ENCODE assay signal across 1 cellular context in genomic region chr11:695332-695605, GRCh38.
TF ChIP-seq lines count a peak whose summit lies in the region.

No MANE protein-coding gene starts in this region.

TF ChIP-seq in HepG2, 621 proteins besides CTCF, POLR2A, EP300 and RAD21 (continued from another document and continues in another):
- TF ChIP-seq, protein P1, sequence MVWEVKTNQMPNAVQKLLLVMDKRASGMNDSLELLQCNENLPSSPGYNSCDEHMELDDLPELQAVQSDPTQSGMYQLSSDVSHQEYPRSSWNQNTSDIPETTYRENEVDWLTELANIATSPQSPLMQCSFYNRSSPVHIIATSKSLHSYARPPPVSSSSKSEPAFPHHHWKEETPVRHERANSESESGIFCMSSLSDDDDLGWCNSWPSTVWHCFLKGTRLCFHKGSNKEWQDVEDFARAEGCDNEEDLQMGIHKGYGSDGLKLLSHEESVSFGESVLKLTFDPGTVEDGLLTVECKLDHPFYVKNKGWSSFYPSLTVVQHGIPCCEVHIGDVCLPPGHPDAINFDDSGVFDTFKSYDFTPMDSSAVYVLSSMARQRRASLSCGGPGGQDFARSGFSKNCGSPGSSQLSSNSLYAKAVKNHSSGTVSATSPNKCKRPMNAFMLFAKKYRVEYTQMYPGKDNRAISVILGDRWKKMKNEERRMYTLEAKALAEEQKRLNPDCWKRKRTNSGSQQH (CRISPR knock-in tag; IDR thresholded peaks at IDR 0.05; ENCODE audit: low read depth) = no peak
- TF ChIP-seq, protein P2, sequence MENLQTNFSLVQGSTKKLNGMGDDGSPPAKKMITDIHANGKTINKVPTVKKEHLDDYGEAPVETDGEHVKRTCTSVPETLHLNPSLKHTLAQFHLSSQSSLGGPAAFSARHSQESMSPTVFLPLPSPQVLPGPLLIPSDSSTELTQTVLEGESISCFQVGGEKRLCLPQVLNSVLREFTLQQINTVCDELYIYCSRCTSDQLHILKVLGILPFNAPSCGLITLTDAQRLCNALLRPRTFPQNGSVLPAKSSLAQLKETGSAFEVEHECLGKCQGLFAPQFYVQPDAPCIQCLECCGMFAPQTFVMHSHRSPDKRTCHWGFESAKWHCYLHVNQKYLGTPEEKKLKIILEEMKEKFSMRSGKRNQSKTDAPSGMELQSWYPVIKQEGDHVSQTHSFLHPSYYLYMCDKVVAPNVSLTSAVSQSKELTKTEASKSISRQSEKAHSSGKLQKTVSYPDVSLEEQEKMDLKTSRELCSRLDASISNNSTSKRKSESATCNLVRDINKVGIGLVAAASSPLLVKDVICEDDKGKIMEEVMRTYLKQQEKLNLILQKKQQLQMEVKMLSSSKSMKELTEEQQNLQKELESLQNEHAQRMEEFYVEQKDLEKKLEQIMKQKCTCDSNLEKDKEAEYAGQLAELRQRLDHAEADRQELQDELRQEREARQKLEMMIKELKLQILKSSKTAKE (CRISPR knock-in tag; IDR thresholded peaks at IDR 0.05; ENCODE audit: borderline replicate concordance) = no peak
- TF ChIP-seq ZNF556 (CRISPR knock-in tag; IDR thresholded peaks at IDR 0.05; ENCODE audit: borderline replicate concordance) = no peak
- no peak for TF ChIP-seq HNRNPL (IDR thresholded peaks at IDR 0.05; ENCODE audit: low read depth, low read length)
- TF ChIP-seq CSRNP1 (CRISPR knock-in tag; IDR thresholded peaks at IDR 0.05) = no peak
- no peak for TF ChIP-seq FOXA1 (IDR thresholded peaks at IDR 0.05)
- no peak for TF ChIP-seq FOXA1 (CRISPR knock-in tag; IDR thresholded peaks at IDR 0.05)
- TF ChIP-seq SRSF1 (optimal IDR thresholded peaks at IDR 0.05; ENCODE audit: low read depth, low read length) = peak; percentile 86
- TF ChIP-seq, protein P3, sequence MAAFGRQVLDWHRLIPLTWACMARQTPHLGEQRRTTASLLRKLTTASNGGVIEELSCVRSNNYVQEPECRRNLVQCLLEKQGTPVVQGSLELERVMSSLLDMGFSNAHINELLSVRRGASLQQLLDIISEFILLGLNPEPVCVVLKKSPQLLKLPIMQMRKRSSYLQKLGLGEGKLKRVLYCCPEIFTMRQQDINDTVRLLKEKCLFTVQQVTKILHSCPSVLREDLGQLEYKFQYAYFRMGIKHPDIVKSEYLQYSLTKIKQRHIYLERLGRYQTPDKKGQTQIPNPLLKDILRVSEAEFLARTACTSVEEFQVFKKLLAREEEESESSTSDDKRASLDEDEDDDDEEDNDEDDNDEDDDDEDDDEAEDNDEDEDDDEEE (CRISPR knock-in tag; IDR thresholded peaks at IDR 0.05) = peak; percentile 74; the same call in 1 of the 2 replicates
- TF ChIP-seq IRX3 (CRISPR knock-in tag; IDR thresholded peaks at IDR 0.05; ENCODE audit: borderline replicate concordance, low read depth) = 0 out of 2 replicates have a peak, but pooled peaks have one; percentile 9
- TF ChIP-seq ZNF546 (CRISPR knock-in tag; conservative IDR thresholded peaks at IDR 0.05) = no peak
- TF ChIP-seq, protein P4, sequence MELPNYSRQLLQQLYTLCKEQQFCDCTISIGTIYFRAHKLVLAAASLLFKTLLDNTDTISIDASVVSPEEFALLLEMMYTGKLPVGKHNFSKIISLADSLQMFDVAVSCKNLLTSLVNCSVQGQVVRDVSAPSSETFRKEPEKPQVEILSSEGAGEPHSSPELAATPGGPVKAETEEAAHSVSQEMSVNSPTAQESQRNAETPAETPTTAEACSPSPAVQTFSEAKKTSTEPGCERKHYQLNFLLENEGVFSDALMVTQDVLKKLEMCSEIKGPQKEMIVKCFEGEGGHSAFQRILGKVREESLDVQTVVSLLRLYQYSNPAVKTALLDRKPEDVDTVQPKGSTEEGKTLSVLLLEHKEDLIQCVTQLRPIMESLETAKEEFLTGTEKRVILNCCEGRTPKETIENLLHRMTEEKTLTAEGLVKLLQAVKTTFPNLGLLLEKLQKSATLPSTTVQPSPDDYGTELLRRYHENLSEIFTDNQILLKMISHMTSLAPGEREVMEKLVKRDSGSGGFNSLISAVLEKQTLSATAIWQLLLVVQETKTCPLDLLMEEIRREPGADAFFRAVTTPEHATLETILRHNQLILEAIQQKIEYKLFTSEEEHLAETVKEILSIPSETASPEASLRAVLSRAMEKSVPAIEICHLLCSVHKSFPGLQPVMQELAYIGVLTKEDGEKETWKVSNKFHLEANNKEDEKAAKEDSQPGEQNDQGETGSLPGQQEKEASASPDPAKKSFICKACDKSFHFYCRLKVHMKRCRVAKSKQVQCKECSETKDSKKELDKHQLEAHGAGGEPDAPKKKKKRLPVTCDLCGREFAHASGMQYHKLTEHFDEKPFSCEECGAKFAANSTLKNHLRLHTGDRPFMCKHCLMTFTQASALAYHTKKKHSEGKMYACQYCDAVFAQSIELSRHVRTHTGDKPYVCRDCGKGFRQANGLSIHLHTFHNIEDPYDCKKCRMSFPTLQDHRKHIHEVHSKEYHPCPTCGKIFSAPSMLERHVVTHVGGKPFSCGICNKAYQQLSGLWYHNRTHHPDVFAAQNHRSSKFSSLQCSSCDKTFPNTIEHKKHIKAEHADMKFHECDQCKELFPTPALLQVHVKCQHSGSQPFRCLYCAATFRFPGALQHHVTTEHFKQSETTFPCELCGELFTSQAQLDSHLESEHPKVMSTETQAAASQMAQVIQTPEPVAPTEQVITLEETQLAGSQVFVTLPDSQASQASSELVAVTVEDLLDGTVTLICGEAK (IDR thresholded peaks at IDR 0.05) = no peak
- TF ChIP-seq, protein P4 (CRISPR knock-in tag; IDR thresholded peaks at IDR 0.05) = no peak
- no peak for TF ChIP-seq FUBP1 (CRISPR knock-in tag; IDR thresholded peaks at IDR 0.05; ENCODE audit: borderline replicate concordance)
- TF ChIP-seq SRF (IDR thresholded peaks at IDR 0.05; ENCODE audit: low read depth, low read length) = no peak
- no peak for TF ChIP-seq TFAP4 (IDR thresholded peaks at IDR 0.05; ENCODE audit: borderline replicate concordance, low read depth)
- TF ChIP-seq DR1 (CRISPR knock-in tag; IDR thresholded peaks at IDR 0.05) = 0 out of 2 replicates have a peak, but pooled peaks have one; percentile 4
- TF ChIP-seq CBX5 (CRISPR knock-in tag; IDR thresholded peaks at IDR 0.05; ENCODE audit: borderline replicate concordance) = no peak
- TF ChIP-seq ZFP62 (CRISPR knock-in tag; IDR thresholded peaks at IDR 0.05) = no peak
- TF ChIP-seq ELF3 (CRISPR knock-in tag; IDR thresholded peaks at IDR 0.05) = no peak
- TF ChIP-seq CBFB (CRISPR knock-in tag; IDR thresholded peaks at IDR 0.05) = no peak
- TF ChIP-seq TRIM24 (CRISPR knock-in tag; IDR thresholded peaks at IDR 0.05) = no peak
- no peak for TF ChIP-seq NPAS2 (CRISPR knock-in tag; IDR thresholded peaks at IDR 0.05; ENCODE audit: borderline replicate concordance)
- TF ChIP-seq, protein P5, sequence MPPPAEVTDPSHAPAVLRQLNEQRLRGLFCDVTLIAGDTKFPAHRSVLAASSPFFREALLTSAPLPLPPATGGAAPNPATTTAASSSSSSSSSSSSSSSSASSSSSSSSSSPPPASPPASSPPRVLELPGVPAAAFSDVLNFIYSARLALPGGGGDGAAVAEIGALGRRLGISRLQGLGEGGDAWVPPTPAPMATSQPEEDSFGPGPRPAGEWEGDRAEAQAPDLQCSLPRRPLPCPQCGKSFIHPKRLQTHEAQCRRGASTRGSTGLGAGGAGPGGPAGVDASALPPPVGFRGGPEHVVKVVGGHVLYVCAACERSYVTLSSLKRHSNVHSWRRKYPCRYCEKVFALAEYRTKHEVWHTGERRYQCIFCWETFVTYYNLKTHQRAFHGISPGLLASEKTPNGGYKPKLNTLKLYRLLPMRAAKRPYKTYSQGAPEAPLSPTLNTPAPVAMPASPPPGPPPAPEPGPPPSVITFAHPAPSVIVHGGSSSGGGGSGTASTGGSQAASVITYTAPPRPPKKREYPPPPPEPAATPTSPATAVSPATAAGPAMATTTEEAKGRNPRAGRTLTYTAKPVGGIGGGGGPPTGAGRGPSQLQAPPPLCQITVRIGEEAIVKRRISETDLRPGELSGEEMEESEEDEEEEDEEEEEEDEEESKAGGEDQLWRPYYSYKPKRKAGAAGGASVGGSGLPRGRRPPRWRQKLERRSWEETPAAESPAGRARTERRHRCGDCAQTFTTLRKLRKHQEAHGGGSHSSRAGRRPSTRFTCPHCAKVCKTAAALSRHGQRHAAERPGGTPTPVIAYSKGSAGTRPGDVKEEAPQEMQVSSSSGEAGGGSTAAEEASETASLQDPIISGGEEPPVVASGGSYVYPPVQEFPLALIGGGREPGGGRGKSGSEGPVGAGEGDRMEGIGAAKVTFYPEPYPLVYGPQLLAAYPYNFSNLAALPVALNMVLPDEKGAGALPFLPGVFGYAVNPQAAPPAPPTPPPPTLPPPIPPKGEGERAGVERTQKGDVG (CRISPR knock-in tag; IDR thresholded peaks at IDR 0.05; ENCODE audit: borderline replicate concordance) = no peak
- TF ChIP-seq KLF13 (CRISPR knock-in tag; IDR thresholded peaks at IDR 0.05) = no peak
- TF ChIP-seq FOXC1 (CRISPR knock-in tag; IDR thresholded peaks at IDR 0.05; ENCODE audit: borderline replicate concordance) = peak; percentile 62; the same call in 1 of the 2 replicates
- TF ChIP-seq ZNF414 (CRISPR knock-in tag; IDR thresholded peaks at IDR 0.05) = 0 out of 2 replicates have a peak, but pooled peaks have one; percentile 13
- no peak for TF ChIP-seq REL (CRISPR knock-in tag; conservative IDR thresholded peaks at IDR 0.05)
- TF ChIP-seq ASH2L (IDR thresholded peaks at IDR 0.05; ENCODE audit: insufficient read length, low read depth, low read length) = peak; percentile 11
- TF ChIP-seq HNRNPLL (IDR thresholded peaks at IDR 0.05; ENCODE audit: low read depth, low read length, poor library complexity, severe bottlenecking) = peak; percentile 65
- TF ChIP-seq, protein P6, sequence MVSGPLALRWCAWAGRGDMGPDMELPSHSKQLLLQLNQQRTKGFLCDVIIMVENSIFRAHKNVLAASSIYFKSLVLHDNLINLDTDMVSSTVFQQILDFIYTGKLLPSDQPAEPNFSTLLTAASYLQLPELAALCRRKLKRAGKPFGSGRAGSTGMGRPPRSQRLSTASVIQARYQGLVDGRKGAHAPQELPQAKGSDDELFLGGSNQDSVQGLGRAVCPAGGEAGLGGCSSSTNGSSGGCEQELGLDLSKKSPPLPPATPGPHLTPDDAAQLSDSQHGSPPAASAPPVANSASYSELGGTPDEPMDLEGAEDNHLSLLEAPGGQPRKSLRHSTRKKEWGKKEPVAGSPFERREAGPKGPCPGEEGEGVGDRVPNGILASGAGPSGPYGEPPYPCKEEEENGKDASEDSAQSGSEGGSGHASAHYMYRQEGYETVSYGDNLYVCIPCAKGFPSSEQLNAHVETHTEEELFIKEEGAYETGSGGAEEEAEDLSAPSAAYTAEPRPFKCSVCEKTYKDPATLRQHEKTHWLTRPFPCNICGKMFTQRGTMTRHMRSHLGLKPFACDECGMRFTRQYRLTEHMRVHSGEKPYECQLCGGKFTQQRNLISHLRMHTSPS (CRISPR knock-in tag; IDR thresholded peaks at IDR 0.05; ENCODE audit: low read depth) = no peak
